In genomic region chr4:185822791-185823190, GRCh38 we compare ENCODE assay signal across 2 cellular contexts.
TF ChIP-seq lines count a peak whose summit lies in the region.

No MANE protein-coding gene starts in this region.

TF ChIP-seq in GM23338, 12 proteins besides CTCF, POLR2A, EP300 and RAD21 (continued from another document):
- TF ChIP-seq REST (IDR thresholded peaks at IDR 0.05; ENCODE audit: unreplicated experiment) (no peak), ZNF114 (CRISPR knock-in tag; IDR thresholded peaks at IDR 0.05) (no peak), STAT1 (IDR thresholded peaks at IDR 0.05; ENCODE audit: unreplicated experiment) (no peak), NANOG (IDR thresholded peaks at IDR 0.05; ENCODE audit: borderline replicate concordance) (no peak), EZH2phosphoT487 (IDR thresholded peaks at IDR 0.05; ENCODE audit: unreplicated experiment) (no peak), CREB1 (CRISPR knock-in tag; IDR thresholded peaks at IDR 0.05; ENCODE audit: low read depth) (no peak)
- TF ChIP-seq, protein P1, sequence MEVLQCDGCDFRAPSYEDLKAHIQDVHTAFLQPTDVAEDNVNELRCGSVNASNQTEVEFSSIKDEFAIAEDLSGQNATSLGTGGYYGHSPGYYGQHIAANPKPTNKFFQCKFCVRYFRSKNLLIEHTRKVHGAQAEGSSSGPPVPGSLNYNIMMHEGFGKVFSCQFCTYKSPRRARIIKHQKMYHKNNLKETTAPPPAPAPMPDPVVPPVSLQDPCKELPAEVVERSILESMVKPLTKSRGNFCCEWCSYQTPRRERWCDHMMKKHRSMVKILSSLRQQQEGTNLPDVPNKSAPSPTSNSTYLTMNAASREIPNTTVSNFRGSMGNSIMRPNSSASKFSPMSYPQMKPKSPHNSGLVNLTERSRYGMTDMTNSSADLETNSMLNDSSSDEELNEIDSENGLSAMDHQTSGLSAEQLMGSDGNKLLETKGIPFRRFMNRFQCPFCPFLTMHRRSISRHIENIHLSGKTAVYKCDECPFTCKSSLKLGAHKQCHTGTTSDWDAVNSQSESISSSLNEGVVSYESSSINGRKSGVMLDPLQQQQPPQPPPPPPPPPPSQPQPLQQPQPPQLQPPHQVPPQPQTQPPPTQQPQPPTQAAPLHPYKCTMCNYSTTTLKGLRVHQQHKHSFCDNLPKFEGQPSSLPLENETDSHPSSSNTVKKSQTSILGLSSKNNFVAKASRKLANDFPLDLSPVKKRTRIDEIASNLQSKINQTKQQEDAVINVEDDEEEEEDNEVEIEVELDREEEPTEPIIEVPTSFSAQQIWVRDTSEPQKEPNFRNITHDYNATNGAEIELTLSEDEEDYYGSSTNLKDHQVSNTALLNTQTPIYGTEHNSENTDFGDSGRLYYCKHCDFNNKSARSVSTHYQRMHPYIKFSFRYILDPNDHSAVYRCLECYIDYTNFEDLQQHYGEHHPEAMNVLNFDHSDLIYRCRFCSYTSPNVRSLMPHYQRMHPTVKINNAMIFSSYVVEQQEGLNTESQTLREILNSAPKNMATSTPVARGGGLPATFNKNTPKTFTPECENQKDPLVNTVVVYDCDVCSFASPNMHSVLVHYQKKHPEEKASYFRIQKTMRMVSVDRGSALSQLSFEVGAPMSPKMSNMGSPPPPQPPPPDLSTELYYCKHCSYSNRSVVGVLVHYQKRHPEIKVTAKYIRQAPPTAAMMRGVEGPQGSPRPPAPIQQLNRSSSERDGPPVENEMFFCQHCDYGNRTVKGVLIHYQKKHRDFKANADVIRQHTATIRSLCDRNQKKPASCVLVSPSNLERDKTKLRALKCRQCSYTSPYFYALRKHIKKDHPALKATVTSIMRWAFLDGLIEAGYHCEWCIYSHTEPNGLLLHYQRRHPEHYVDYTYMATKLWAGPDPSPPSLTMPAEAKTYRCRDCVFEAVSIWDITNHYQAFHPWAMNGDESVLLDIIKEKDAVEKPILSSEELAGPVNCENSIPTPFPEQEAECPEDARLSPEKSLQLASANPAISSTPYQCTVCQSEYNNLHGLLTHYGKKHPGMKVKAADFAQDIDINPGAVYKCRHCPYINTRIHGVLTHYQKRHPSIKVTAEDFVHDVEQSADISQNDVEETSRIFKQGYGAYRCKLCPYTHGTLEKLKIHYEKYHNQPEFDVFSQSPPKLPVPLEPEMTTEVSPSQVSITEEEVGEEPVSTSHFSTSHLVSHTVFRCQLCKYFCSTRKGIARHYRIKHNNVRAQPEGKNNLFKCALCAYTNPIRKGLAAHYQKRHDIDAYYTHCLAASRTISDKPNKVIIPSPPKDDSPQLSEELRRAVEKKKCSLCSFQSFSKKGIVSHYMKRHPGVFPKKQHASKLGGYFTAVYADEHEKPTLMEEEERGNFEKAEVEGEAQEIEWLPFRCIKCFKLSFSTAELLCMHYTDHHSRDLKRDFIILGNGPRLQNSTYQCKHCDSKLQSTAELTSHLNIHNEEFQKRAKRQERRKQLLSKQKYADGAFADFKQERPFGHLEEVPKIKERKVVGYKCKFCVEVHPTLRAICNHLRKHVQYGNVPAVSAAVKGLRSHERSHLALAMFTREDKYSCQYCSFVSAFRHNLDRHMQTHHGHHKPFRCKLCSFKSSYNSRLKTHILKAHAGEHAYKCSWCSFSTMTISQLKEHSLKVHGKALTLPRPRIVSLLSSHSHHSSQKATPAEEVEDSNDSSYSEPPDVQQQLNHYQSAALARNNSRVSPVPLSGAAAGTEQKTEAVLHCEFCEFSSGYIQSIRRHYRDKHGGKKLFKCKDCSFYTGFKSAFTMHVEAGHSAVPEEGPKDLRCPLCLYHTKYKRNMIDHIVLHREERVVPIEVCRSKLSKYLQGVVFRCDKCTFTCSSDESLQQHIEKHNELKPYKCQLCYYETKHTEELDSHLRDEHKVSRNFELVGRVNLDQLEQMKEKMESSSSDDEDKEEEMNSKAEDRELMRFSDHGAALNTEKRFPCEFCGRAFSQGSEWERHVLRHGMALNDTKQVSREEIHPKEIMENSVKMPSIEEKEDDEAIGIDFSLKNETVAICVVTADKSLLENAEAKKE (CRISPR knock-in tag; IDR thresholded peaks at IDR 0.05), result no peak

TF ChIP-seq in WTC11, 78 proteins besides CTCF, POLR2A, EP300 and RAD21 (continued from another document):
- TF ChIP-seq, protein P2, sequence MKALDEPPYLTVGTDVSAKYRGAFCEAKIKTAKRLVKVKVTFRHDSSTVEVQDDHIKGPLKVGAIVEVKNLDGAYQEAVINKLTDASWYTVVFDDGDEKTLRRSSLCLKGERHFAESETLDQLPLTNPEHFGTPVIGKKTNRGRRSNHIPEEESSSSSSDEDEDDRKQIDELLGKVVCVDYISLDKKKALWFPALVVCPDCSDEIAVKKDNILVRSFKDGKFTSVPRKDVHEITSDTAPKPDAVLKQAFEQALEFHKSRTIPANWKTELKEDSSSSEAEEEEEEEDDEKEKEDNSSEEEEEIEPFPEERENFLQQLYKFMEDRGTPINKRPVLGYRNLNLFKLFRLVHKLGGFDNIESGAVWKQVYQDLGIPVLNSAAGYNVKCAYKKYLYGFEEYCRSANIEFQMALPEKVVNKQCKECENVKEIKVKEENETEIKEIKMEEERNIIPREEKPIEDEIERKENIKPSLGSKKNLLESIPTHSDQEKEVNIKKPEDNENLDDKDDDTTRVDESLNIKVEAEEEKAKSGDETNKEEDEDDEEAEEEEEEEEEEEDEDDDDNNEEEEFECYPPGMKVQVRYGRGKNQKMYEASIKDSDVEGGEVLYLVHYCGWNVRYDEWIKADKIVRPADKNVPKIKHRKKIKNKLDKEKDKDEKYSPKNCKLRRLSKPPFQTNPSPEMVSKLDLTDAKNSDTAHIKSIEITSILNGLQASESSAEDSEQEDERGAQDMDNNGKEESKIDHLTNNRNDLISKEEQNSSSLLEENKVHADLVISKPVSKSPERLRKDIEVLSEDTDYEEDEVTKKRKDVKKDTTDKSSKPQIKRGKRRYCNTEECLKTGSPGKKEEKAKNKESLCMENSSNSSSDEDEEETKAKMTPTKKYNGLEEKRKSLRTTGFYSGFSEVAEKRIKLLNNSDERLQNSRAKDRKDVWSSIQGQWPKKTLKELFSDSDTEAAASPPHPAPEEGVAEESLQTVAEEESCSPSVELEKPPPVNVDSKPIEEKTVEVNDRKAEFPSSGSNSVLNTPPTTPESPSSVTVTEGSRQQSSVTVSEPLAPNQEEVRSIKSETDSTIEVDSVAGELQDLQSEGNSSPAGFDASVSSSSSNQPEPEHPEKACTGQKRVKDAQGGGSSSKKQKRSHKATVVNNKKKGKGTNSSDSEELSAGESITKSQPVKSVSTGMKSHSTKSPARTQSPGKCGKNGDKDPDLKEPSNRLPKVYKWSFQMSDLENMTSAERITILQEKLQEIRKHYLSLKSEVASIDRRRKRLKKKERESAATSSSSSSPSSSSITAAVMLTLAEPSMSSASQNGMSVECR (CRISPR knock-in tag; IDR thresholded peaks at IDR 0.05; ENCODE audit: borderline replicate concordance), result no peak
- no peak for TF ChIP-seq ZBTB43 (CRISPR knock-in tag; IDR thresholded peaks at IDR 0.05)
- no peak for TF ChIP-seq TEAD1 (CRISPR knock-in tag; IDR thresholded peaks at IDR 0.05)
- TF ChIP-seq FOXP1 (CRISPR knock-in tag; IDR thresholded peaks at IDR 0.05; ENCODE audit: borderline replicate concordance), result no peak
- no peak for TF ChIP-seq AFF4 (CRISPR knock-in tag; IDR thresholded peaks at IDR 0.05; ENCODE audit: borderline replicate concordance)
- no peak for TF ChIP-seq CREB1 (CRISPR knock-in tag; IDR thresholded peaks at IDR 0.05)
- no peak for TF ChIP-seq ZNF671 (CRISPR knock-in tag; IDR thresholded peaks at IDR 0.05)
TF ChIP-seq in WTC11: peak in this region for 0.
